In the genomic region with DNA sequence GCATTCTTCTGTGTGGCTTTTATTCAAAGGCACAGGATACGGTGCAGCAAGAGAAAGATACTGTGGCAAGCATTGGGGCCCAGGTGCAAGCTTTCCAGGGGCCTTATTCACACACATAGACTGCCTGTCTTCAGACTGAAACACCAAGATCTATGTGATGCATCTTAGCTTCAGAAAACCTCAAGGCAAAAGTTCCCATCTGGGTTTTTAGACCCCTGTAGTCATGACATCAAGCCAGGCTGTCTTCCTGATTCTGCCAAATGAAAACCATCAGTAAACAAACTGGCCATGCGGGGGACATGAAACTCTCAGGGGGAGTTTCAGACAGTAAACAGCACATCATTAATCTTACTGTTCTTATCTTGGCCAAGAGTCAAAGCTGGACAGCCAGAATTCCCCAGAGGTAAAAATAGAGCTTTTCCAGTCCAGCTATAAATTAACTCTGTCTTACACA, we compare ENCODE assay signal across 10 cellular contexts. TPM values are rescaled to one million over a fixed set of nuclear protein-coding genes. Genes with fewer than 3 reads are reported as not detected.
DNase-seq lines count a peak whose midpoint lies in the region; ATAC-seq and FAIRE-seq lines count a peak whose summit lies in the region.
"Had no signal": no experiment of that assay in that cellular context is flagged by ENCODE, and none has a peak within 500 bp of the region (broad histone marks: within the 10 kb centered on the region; RNA-seq: fewer than 3 reads in every experiment).

No MANE protein-coding gene starts in this region.

- peaks cover 2 to 4% of the 10 kb centered on the region in 2 donors for H3K36me3 ChIP-seq in mucosa of rectum (ENCODE audit: control insufficient read depth in 2 of 2, insufficient read depth in 2 of 2, low read length in 2 of 2)

- no peaks in the 10 kb centered on the region for H3K27me3 ChIP-seq in mucosa of rectum (ENCODE audit: control insufficient read depth in 2 of 2, insufficient read depth in 2 of 2, low read length in 2 of 2)

- peak; percentile 14 for DNase-seq in GM18507 (ENCODE audit: extremely low spot score, insufficient read length, low read depth)
- no peak for DNase-seq in HCEC 1CT
- DNase-seq in cortex of kidney (lab: John Stamatoyannopoulos, UW), result no peak
- DNase-seq in GF-D8 (lab: John Stamatoyannopoulos, UW), result no peak
- no peak for DNase-seq in Right ventricle myocardium inferior (ENCODE audit: missing footprints)

- peak overlapping the region; percentile 62 to 64 for H3K27ac ChIP-seq in mucosa of rectum (ENCODE audit: low read depth in 2 of 2, low read length in 2 of 2)
- H3K27ac ChIP-seq: SK-N-MC had no signal

- intact Hi-C loops in Right ventricle myocardium inferior (cut with DNase I), result no loop called here

- no peaks in the 10 kb centered on the region for H3K9me3 ChIP-seq in mucosa of rectum (ENCODE audit: control insufficient read depth in 2 of 2, low read length in 2 of 2)

- H3K9ac ChIP-seq in mucosa of rectum (ENCODE audit: low read depth in 1 of 2, low read length in 2 of 2), result no peak overlapping the region

- ATAC-seq in GM21526 (IDR thresholded peaks at IDR 0.05; ENCODE audit: low FRiP score, unreplicated experiment), result peak; percentile 35
- ATAC-seq in HG03558 (IDR thresholded peaks at IDR 0.05; ENCODE audit: extremely low read depth, unreplicated experiment), result peak; percentile 28
- ATAC-seq in Right ventricle myocardium inferior, result no peak

- FAIRE-seq in GM18507 (lab: Jason Lieb, UNC), result peak; percentile 83
- FAIRE-seq: endothelial cell of umbilical vein had no signal

- H3K4me1 ChIP-seq in mucosa of rectum (ENCODE audit: control insufficient read depth in 2 of 2, insufficient read depth in 2 of 2, low read length in 2 of 2), result peaks cover 0 to 2% of the 10 kb centered on the region in 2 donors

- H3K4me3 ChIP-seq in mucosa of rectum (ENCODE audit: low read length in 2 of 2), result no peak overlapping the region
- H3K4me3 ChIP-seq: SK-N-MC had no signal

RNA-seq across cellular contexts. Expression of a gene that starts 9.8 kb away (rescaled TPM):
- total RNA-seq in Right ventricle myocardium inferior, result 2.2 TPM
